Comparison of ENCODE assay signal across 20 cellular contexts in genomic region chr10:25661632-25662031, GRCh38.
DNase-seq lines count a peak whose midpoint lies in the region; ATAC-seq, FAIRE-seq and TF ChIP-seq lines count a peak whose summit lies in the region.
"Had no signal": no experiment of that assay in that cellular context is flagged by ENCODE, and none has a peak within 500 bp of the region (broad histone marks: within the 10 kb centered on the region; RNA-seq: fewer than 3 reads in every experiment).

No MANE protein-coding gene starts in this region.

- H3K79me2 ChIP-seq in K562 (ENCODE audit: control insufficient read depth, insufficient read depth, low read length) (no peaks in the 10 kb centered on the region), neural progenitor cell (ENCODE audit: low read depth) (no peaks in the 10 kb centered on the region)

- in situ Hi-C loops in K562 (cut with MboI) = no loop called here

- no peaks in the 10 kb centered on the region for H3K27me3 Mint-ChIP-seq in neural progenitor cell (ENCODE audit: insufficient read depth, low read depth)
- H3K27me3 Mint-ChIP-seq: CD4-positive, alpha-beta T cell had no signal

- ATAC-seq in K562 (peak; percentile 20; the same call in 2 of the 3 replicates), GM21717 (IDR thresholded peaks at IDR 0.05; ENCODE audit: unreplicated experiment) (no peak), HG03354 (IDR thresholded peaks at IDR 0.05; ENCODE audit: poor library complexity, severe bottlenecking, unreplicated experiment) (no peak)

- no peaks in the 10 kb centered on the region for H4K20me1 ChIP-seq in K562 (replicated peaks; ENCODE audit: control insufficient read depth, insufficient read depth, low read length)
- H4K20me1 ChIP-seq in neural progenitor cell (ENCODE audit: low read depth) = no peaks in the 10 kb centered on the region
- H4K20me1 ChIP-seq: BLaER1 treated with 17β-estradiol and CSF1 and Interleukin-3, amounts not matched to agents 10 nM and 100 nM had no signal

- no peak overlapping the region for H2AFZ ChIP-seq in K562 (ENCODE audit: low read depth, low read length)
- peak overlapping the region; percentile 49 for H2AFZ ChIP-seq in neural progenitor cell (replicated peaks)

- H3K4me1 Mint-ChIP-seq in neural progenitor cell = no peaks in the 10 kb centered on the region

- H3K27ac Mint-ChIP-seq in neural progenitor cell = no peak overlapping the region
- H3K27ac Mint-ChIP-seq: CD4-positive, alpha-beta T cell; HFFc6 had no signal

- no peak for TF ChIP-seq CTCF in C4-2B (conservative IDR thresholded peaks at IDR 0.05)
- TF ChIP-seq CTCF in K562 (IDR thresholded peaks at IDR 0.05 in 2 of 3, conservative IDR thresholded peaks at IDR 0.05 in 1 of 3; ENCODE audit: insufficient read depth in 2 of 3, low read depth in 1 of 3, low read length in 3 of 3) = no peak
- TF ChIP-seq CTCF in neural progenitor cell (IDR thresholded peaks at IDR 0.05) = no peak

- DNase-seq in H4 (ENCODE audit: low spot score) = peak; percentile 83
- no peak for DNase-seq in K562 (ENCODE audit: extremely low read depth in 1 of 4, low spot score in 3 of 4)
- DNase-seq in neural progenitor cell (ENCODE audit: low spot score) = no peak
- DNase-seq in NCI-H1092 treated with DMSO at 0.1 percent for 48 hours (lab: John Stamatoyannopoulos, UW) = no peak
- no peak for DNase-seq in SIG-M5 (lab: John Stamatoyannopoulos, UW)
- DNase-seq: ACHN; Calu3; CD4-positive, alpha-beta T cell; DMS 273 treated with DMSO at 0.1 percent for 48 hours; DMS79; HCEC 1CT; HFFc6 had no signal

- no peaks in the 10 kb centered on the region for H3K9me3 Mint-ChIP-seq in neural progenitor cell

- no peak for FAIRE-seq in K562 (lab: Jason Lieb, UNC)
- FAIRE-seq: G401.6, GM12891, H1 had no signal

- no peaks in the 10 kb centered on the region for H3K4me1 ChIP-seq in K562 (replicated peaks in 1 of 2; ENCODE audit: control insufficient read depth in 2 of 2, insufficient read depth in 2 of 2, low read length in 2 of 2)
- H3K4me1 ChIP-seq in neural progenitor cell = no peaks in the 10 kb centered on the region
- H3K4me1 ChIP-seq: BLaER1 treated with 17β-estradiol and CSF1 and Interleukin-3, amounts not matched to agents 10 nM and 100 nM had no signal

- TF ChIP-seq EP300 in K562 (IDR thresholded peaks at IDR 0.05; ENCODE audit: low read length) = no peak

- 0% methylated on average over 3 of the region's 3 CpGs for WGBS in K562 (ENCODE audit: insufficient coverage, low coverage, missing lambda C conversion rate)

- no peak for TF ChIP-seq RAD21 in K562 (CRISPR knock-in tag; conservative IDR thresholded peaks at IDR 0.05 in 1 of 2, IDR thresholded peaks at IDR 0.05 in 1 of 2)

- no peaks in the 10 kb centered on the region for H3K9me1 ChIP-seq in K562 (ENCODE audit: control insufficient read depth, insufficient read depth, low read length)

- CTCF ChIA-PET in K562 (lab: Yijun Ruan, JAX; ENCODE audit: low intra/inter-chr PET ratio) = no interaction called here

- H3K36me3 Mint-ChIP-seq in neural progenitor cell = no peaks in the 10 kb centered on the region

- H3K9ac ChIP-seq in K562 (ENCODE audit: insufficient read depth in 1 of 2, low read depth in 2 of 2, low read length in 2 of 2) = no peak overlapping the region
- H3K9ac ChIP-seq in neural progenitor cell = no peak overlapping the region
- H3K9ac ChIP-seq: BLaER1 treated with 17β-estradiol and CSF1 and Interleukin-3, amounts not matched to agents 10 nM and 100 nM had no signal

- H3K36me3 ChIP-seq in K562 (ENCODE audit: control insufficient read depth, insufficient read depth, low read length) (no peaks in the 10 kb centered on the region), neural progenitor cell (no peaks in the 10 kb centered on the region)
- H3K36me3 ChIP-seq: BLaER1 treated with 17β-estradiol and CSF1 and Interleukin-3, amounts not matched to agents 10 nM and 100 nM had no signal

- H3K27ac ChIP-seq in C4-2B (peak overlapping the region; percentile 28; the same call in 1 of the 2 replicates), K562 (ENCODE audit: extremely low read depth, low read depth, low read length) (no peak overlapping the region), neural progenitor cell (no peak overlapping the region)
- H3K27ac ChIP-seq: BLaER1 treated with 17β-estradiol and CSF1 and Interleukin-3, amounts not matched to agents 10 nM and 100 nM; HL-60 had no signal

- H3F3A ChIP-seq in neural progenitor cell (ENCODE audit: low read depth) = no peaks in the 10 kb centered on the region

- H3K4me2 ChIP-seq in K562 (ENCODE audit: insufficient read depth, low read length) (no peak overlapping the region), neural progenitor cell (no peak overlapping the region)
- H3K4me2 ChIP-seq: BLaER1 treated with 17β-estradiol and CSF1 and Interleukin-3, amounts not matched to agents 10 nM and 100 nM had no signal

- H3K9me3 ChIP-seq in K562 (replicated peaks; ENCODE audit: control insufficient read depth, insufficient read depth, low read depth, low read length) = no peaks in the 10 kb centered on the region
- no peaks in the 10 kb centered on the region for H3K9me3 ChIP-seq in neural progenitor cell (ENCODE audit: low read depth)
- H3K9me3 ChIP-seq: BLaER1 treated with 17β-estradiol and CSF1 and Interleukin-3, amounts not matched to agents 10 nM and 100 nM had no signal

- POLR2A ChIA-PET in K562 (lab: Yijun Ruan, JAX) = interaction anchor here (1.2 kb wide), 1 partner anchor 9 kb away, joined by 3 read pairs; no protein-coding TSS in a partner anchor

- H3K4me3 ChIP-seq in K562 = no peak overlapping the region
- no peak overlapping the region for H3K4me3 ChIP-seq in neural progenitor cell
- H3K4me3 ChIP-seq: BLaER1 treated with 17β-estradiol and CSF1 and Interleukin-3, amounts not matched to agents 10 nM and 100 nM had no signal

- BruUV-seq in K562 (replicated peaks; lab: Mats Ljungman, UMichigan) = no TSS peak

- no peak for TF ChIP-seq POLR2A in K562 (conservative IDR thresholded peaks at IDR 0.05)

- H3K4me3 Mint-ChIP-seq in neural progenitor cell = no peak overlapping the region
- H3K4me3 Mint-ChIP-seq: CD4-positive, alpha-beta T cell; HFFc6 had no signal

- H3K27me3 ChIP-seq in K562 (ENCODE audit: control insufficient read depth in 2 of 2, insufficient read depth in 2 of 2, low read length in 2 of 2) (no peaks in the 10 kb centered on the region), neural progenitor cell (no peaks in the 10 kb centered on the region)
- H3K27me3 ChIP-seq: BLaER1 treated with 17β-estradiol and CSF1 and Interleukin-3, amounts not matched to agents 10 nM and 100 nM had no signal

- intact Hi-C loops in K562 (cut with micrococcal nuclease) = no loop called here

TF ChIP-seq in K562, 482 proteins besides CTCF, POLR2A, EP300 and RAD21:
- TF ChIP-seq ELK3 (CRISPR knock-in tag; IDR thresholded peaks at IDR 0.05) (no peak), ZBTB12 (CRISPR knock-in tag; IDR thresholded peaks at IDR 0.05) (no peak), USF2 (CRISPR knock-in tag; IDR thresholded peaks at IDR 0.05) (no peak), EWSR1 (IDR thresholded peaks at IDR 0.05; ENCODE audit: borderline replicate concordance, low read depth, partially characterized antibody) (no peak), MAZ (CRISPR knock-in tag; conservative IDR thresholded peaks at IDR 0.05 in 1 of 2, IDR thresholded peaks at IDR 0.05 in 1 of 2) (no peak), CBX1 (IDR thresholded peaks at IDR 0.05; ENCODE audit: low read depth) (no peak), MEIS2 (IDR thresholded peaks at IDR 0.05; ENCODE audit: partially characterized antibody) (no peak), SRF (CRISPR knock-in tag; IDR thresholded peaks at IDR 0.05) (no peak), THRB (CRISPR knock-in tag; conservative IDR thresholded peaks at IDR 0.05) (no peak), ZNF143 (CRISPR knock-in tag; IDR thresholded peaks at IDR 0.05) (no peak)
TF ChIP-seq in K562: peak in this region for 0.
